In the genomic region with DNA sequence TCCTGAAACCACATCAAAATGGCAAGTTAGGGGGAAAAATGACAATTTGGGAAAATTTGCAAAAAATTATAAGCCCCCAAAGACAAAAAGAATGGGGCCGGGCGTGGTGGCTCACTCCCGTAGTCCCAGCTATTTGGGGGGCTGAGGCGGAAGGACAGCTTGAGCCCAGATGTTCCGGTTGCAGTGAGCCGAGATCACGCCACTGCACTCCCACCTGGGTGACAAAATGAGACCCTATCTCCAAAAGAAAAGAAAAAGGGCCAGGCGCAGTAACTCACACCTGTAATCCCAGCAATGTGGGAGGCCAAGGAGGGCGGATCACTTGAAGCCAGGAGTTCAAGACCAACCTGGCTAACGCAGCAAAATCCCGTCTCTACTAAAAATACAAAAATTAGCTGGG, we compare ENCODE assay signal across 15 cellular contexts. TPM values are rescaled to one million over a fixed set of nuclear protein-coding genes. Genes with fewer than 3 reads are reported as not detected.
A peak's percentile ranks its signal among the peaks of the same experiment; 100 is the strongest.
DNase-seq lines count a peak whose midpoint lies in the region; ATAC-seq and TF ChIP-seq lines count a peak whose summit lies in the region.
"Had no signal": no experiment of that assay in that cellular context is flagged by ENCODE, and none has a peak within 500 bp of the region (broad histone marks: within the 10 kb centered on the region; RNA-seq: fewer than 3 reads in every experiment).

No MANE protein-coding gene starts in this region.

- 90% methylated on average over 11 of the region's 11 CpGs for WGBS in right cardiac atrium

- H3K27ac Mint-ChIP-seq in activated naive CD8-positive, alpha-beta T cell = no peak overlapping the region
- no peak overlapping the region for H3K27ac Mint-ChIP-seq in activated naive CD8-positive, alpha-beta T cell treated with anti-CD3 and anti-CD28 coated beads for 36 hours
- no peak overlapping the region for H3K27ac Mint-ChIP-seq in brain
- H3K27ac Mint-ChIP-seq in natural killer cell treated with Interleukin-12 subunit alpha and Interleukin-12 subunit beta and Interleukin-15 and Interleukin-18, amount 100 ng/mL, for 72 hours = no peak overlapping the region
- H3K27ac Mint-ChIP-seq in stimulated activated effector memory CD8-positive, alpha-beta T cell treated with anti-CD3 and anti-CD28 coated beads, Interleukin-12 subunit alpha, Interleukin-12 subunit beta, amount 100 ng/mL, for 72 hours = no peak overlapping the region
- H3K27ac Mint-ChIP-seq: GM23338 had no signal

- peaks cover 19% of the 10 kb centered on the region for H3K36me3 Mint-ChIP-seq in activated naive CD8-positive, alpha-beta T cell
- H3K36me3 Mint-ChIP-seq in activated naive CD8-positive, alpha-beta T cell treated with anti-CD3 and anti-CD28 coated beads for 36 hours = peaks cover 30% of the 10 kb centered on the region
- no peaks in the 10 kb centered on the region for H3K36me3 Mint-ChIP-seq in brain
- no peaks in the 10 kb centered on the region for H3K36me3 Mint-ChIP-seq in natural killer cell treated with Interleukin-12 subunit alpha and Interleukin-12 subunit beta and Interleukin-15 and Interleukin-18, amount 100 ng/mL, for 72 hours
- H3K36me3 Mint-ChIP-seq in stimulated activated effector memory CD8-positive, alpha-beta T cell treated with anti-CD3 and anti-CD28 coated beads, Interleukin-12 subunit alpha, Interleukin-12 subunit beta, amount 100 ng/mL, for 72 hours = peaks cover 39% of the 10 kb centered on the region

- no peak overlapping the region for H3K27ac ChIP-seq in right cardiac atrium (ENCODE audit: low read length)
- H3K27ac ChIP-seq: HL-60 had no signal

- H3K27me3 Mint-ChIP-seq in activated naive CD8-positive, alpha-beta T cell = no peaks in the 10 kb centered on the region
- H3K27me3 Mint-ChIP-seq in activated naive CD8-positive, alpha-beta T cell treated with anti-CD3 and anti-CD28 coated beads for 36 hours = no peaks in the 10 kb centered on the region
- peaks cover 21% of the 10 kb centered on the region for H3K27me3 Mint-ChIP-seq in brain
- peaks cover 0 to 6% of the 10 kb centered on the region in 2 donors for H3K27me3 Mint-ChIP-seq in natural killer cell treated with Interleukin-12 subunit alpha and Interleukin-12 subunit beta and Interleukin-15 and Interleukin-18, amount 100 ng/mL, for 72 hours

- no peaks in the 10 kb centered on the region for H3K9me3 ChIP-seq in right cardiac atrium (ENCODE audit: control insufficient read depth, low read length)

- H3K4me1 Mint-ChIP-seq in activated naive CD8-positive, alpha-beta T cell (ENCODE audit: low read depth) = peaks cover 35% of the 10 kb centered on the region
- peaks cover 29% of the 10 kb centered on the region for H3K4me1 Mint-ChIP-seq in activated naive CD8-positive, alpha-beta T cell treated with anti-CD3 and anti-CD28 coated beads for 36 hours
- peaks cover 27% of the 10 kb centered on the region for H3K4me1 Mint-ChIP-seq in brain
- H3K4me1 Mint-ChIP-seq in natural killer cell treated with Interleukin-12 subunit alpha and Interleukin-12 subunit beta and Interleukin-15 and Interleukin-18, amount 100 ng/mL, for 72 hours (ENCODE audit: low read depth in 2 of 2) = peaks cover 29 to 33% of the 10 kb centered on the region in 2 donors
- H3K4me1 Mint-ChIP-seq in stimulated activated effector memory CD8-positive, alpha-beta T cell treated with anti-CD3 and anti-CD28 coated beads, Interleukin-12 subunit alpha, Interleukin-12 subunit beta, amount 100 ng/mL, for 72 hours = peaks cover 37% of the 10 kb centered on the region

- intact Hi-C loops in right cardiac atrium (cut with DNase I) = no loop called here

- no peak for TF ChIP-seq CTCF in brain (conservative IDR thresholded peaks at IDR 0.05)

- H3K4me1 ChIP-seq in right cardiac atrium (ENCODE audit: control insufficient read depth, insufficient read depth, low read length) = no peaks in the 10 kb centered on the region

- no peak overlapping the region for H3K4me3 ChIP-seq in right cardiac atrium (ENCODE audit: low read length)
- H3K4me3 ChIP-seq: GM23338 had no signal

- H3K4me3 Mint-ChIP-seq in activated naive CD8-positive, alpha-beta T cell = peak overlapping the region; percentile 18
- no peak overlapping the region for H3K4me3 Mint-ChIP-seq in activated naive CD8-positive, alpha-beta T cell treated with anti-CD3 and anti-CD28 coated beads for 36 hours
- peak overlapping the region in 4 of 5 experiments; percentile 72 to 87 (median 86) for H3K4me3 Mint-ChIP-seq in brain
- peak overlapping the region; percentile 85 for H3K4me3 Mint-ChIP-seq in natural killer cell treated with Interleukin-12 subunit alpha and Interleukin-12 subunit beta and Interleukin-15 and Interleukin-18, amount 100 ng/mL, for 72 hours
- no peak overlapping the region for H3K4me3 Mint-ChIP-seq in stimulated activated effector memory CD8-positive, alpha-beta T cell treated with anti-CD3 and anti-CD28 coated beads, Interleukin-12 subunit alpha, Interleukin-12 subunit beta, amount 100 ng/mL, for 72 hours
- H3K4me3 Mint-ChIP-seq: GM23338 had no signal

- no peak for ATAC-seq in natural killer cell treated with Interleukin-12 subunit alpha and Interleukin-12 subunit beta and Interleukin-15 and Interleukin-18, amount 100 ng/mL, for 72 hours
- ATAC-seq in right cardiac atrium (no peak), GM19467 (IDR thresholded peaks at IDR 0.05; ENCODE audit: unreplicated experiment) (no peak)
- no peak for ATAC-seq in stimulated activated effector memory CD8-positive, alpha-beta T cell treated with anti-CD3 and anti-CD28 coated beads, Interleukin-12 subunit alpha, Interleukin-12 subunit beta, amount 100 ng/mL, for 72 hours
- ATAC-seq: GM23338 had no signal

- no peaks in the 10 kb centered on the region for H3K9me3 Mint-ChIP-seq in activated naive CD8-positive, alpha-beta T cell (ENCODE audit: low read depth)
- H3K9me3 Mint-ChIP-seq in activated naive CD8-positive, alpha-beta T cell treated with anti-CD3 and anti-CD28 coated beads for 36 hours = peaks cover 1% of the 10 kb centered on the region
- H3K9me3 Mint-ChIP-seq in brain = peaks cover 0 to 4% (median 0%) of the 10 kb centered on the region in 5 experiments
- H3K9me3 Mint-ChIP-seq in natural killer cell treated with Interleukin-12 subunit alpha and Interleukin-12 subunit beta and Interleukin-15 and Interleukin-18, amount 100 ng/mL, for 72 hours = no peaks in the 10 kb centered on the region
- H3K9me3 Mint-ChIP-seq in stimulated activated effector memory CD8-positive, alpha-beta T cell treated with anti-CD3 and anti-CD28 coated beads, Interleukin-12 subunit alpha, Interleukin-12 subunit beta, amount 100 ng/mL, for 72 hours = no peaks in the 10 kb centered on the region

- DNase-seq in activated naive CD8-positive, alpha-beta T cell treated with anti-CD3 and anti-CD28 coated beads for 36 hours = no peak
- DNase-seq in natural killer cell treated with Interleukin-12 subunit alpha and Interleukin-12 subunit beta and Interleukin-15 and Interleukin-18, amount 100 ng/mL, for 72 hours (ENCODE audit: low spot score) = no peak
- no peak for DNase-seq in right cardiac atrium
- DNase-seq in stimulated activated effector memory CD8-positive, alpha-beta T cell treated with anti-CD3 and anti-CD28 coated beads, Interleukin-12 subunit alpha, Interleukin-12 subunit beta, amount 100 ng/mL, for 72 hours (ENCODE audit: low spot score in 2 of 2) = no peak
- no peak for DNase-seq in HT-29 (ENCODE audit: low spot score)
- DNase-seq: C1 segment of cervical spinal cord; CD4-positive, alpha-beta memory T cell; DND-41; GDM1; H7 had no signal

- H3K27me3 ChIP-seq in right cardiac atrium (ENCODE audit: control insufficient read depth, insufficient read depth) = no peaks in the 10 kb centered on the region

RNA-seq across cellular contexts. Expression of a gene that starts 2.0 kb away (rescaled TPM):
- total RNA-seq in activated naive CD8-positive, alpha-beta T cell treated with anti-CD3 and anti-CD28 coated beads for 36 hours = 10 to 100 TPM; 34.8 to 35.7 TPM
- polyA plus RNA-seq in brain (ENCODE audit: insufficient read depth, low read depth, low replicate concordance) = 42.2 TPM
- 10 to 100 TPM; 24.1 to 36.8 TPM for total RNA-seq in natural killer cell treated with Interleukin-12 subunit alpha and Interleukin-12 subunit beta and Interleukin-15 and Interleukin-18, amount 100 ng/mL, for 72 hours
- 1 to 10 TPM; 3.6 to 9.0 (median 6.1) TPM for total RNA-seq in right cardiac atrium
- 4.7 TPM for polyA plus RNA-seq in right cardiac atrium
- total RNA-seq in HT-29 (2014; rRNA removed; shearing (Covaris generic)) = 11.5 and 23.0 TPM in 2 replicates

RNA-seq across cellular contexts. Expression of a gene that starts 20.6 kb away (rescaled TPM):
- total RNA-seq in activated naive CD8-positive, alpha-beta T cell treated with anti-CD3 and anti-CD28 coated beads for 36 hours = 100 to 1,000 TPM; 311 to 312 TPM
- polyA plus RNA-seq in brain (ENCODE audit: insufficient read depth, low read depth, low replicate concordance) (133 TPM), right cardiac atrium (180 TPM)
- 100 to 1,000 TPM; 200 to 217 TPM for total RNA-seq in natural killer cell treated with Interleukin-12 subunit alpha and Interleukin-12 subunit beta and Interleukin-15 and Interleukin-18, amount 100 ng/mL, for 72 hours
- 100 to 1,000 TPM; 192 to 233 (median 213) TPM for total RNA-seq in right cardiac atrium
- total RNA-seq in HT-29 (2014; rRNA removed; shearing (Covaris generic)) = 144 and 147 TPM in 2 replicates

RNA-seq across cellular contexts. Expression of a gene that starts 20.6 kb away (rescaled TPM):
- total RNA-seq in activated naive CD8-positive, alpha-beta T cell treated with anti-CD3 and anti-CD28 coated beads for 36 hours = 10 to 100 TPM; 23.7 to 26.6 TPM
- 14.5 TPM for polyA plus RNA-seq in brain (ENCODE audit: insufficient read depth, low read depth, low replicate concordance)
- 10 to 100 TPM; 24.6 to 26.3 TPM for total RNA-seq in natural killer cell treated with Interleukin-12 subunit alpha and Interleukin-12 subunit beta and Interleukin-15 and Interleukin-18, amount 100 ng/mL, for 72 hours
- 10 to 100 TPM; 14.2 to 19.5 (median 17.1) TPM for total RNA-seq in right cardiac atrium
- 17.2 TPM for polyA plus RNA-seq in right cardiac atrium
- 9.6 and 11.0 TPM in 2 replicates for total RNA-seq in HT-29 (2014; rRNA removed; shearing (Covaris generic))

RNA-seq across cellular contexts. Expression of a gene that starts 21.4 kb away (rescaled TPM):
- total RNA-seq in activated naive CD8-positive, alpha-beta T cell treated with anti-CD3 and anti-CD28 coated beads for 36 hours = 100 to 1,000 TPM; 167 to 171 TPM
- polyA plus RNA-seq in brain (ENCODE audit: insufficient read depth, low read depth, low replicate concordance) (69.2 TPM), right cardiac atrium (5.7 TPM)
- 100 to 1,000 TPM in 1 of 2 donors, 10 to 100 TPM in 1; 73.4 to 131 TPM for total RNA-seq in natural killer cell treated with Interleukin-12 subunit alpha and Interleukin-12 subunit beta and Interleukin-15 and Interleukin-18, amount 100 ng/mL, for 72 hours
- 10 to 100 TPM; 13.5 to 16.8 (median 14.6) TPM for total RNA-seq in right cardiac atrium
- 115 and 141 TPM in 2 replicates for total RNA-seq in HT-29 (2014; rRNA removed; shearing (Covaris generic))

RNA-seq across cellular contexts. Expression of a gene that starts 27.7 kb away (rescaled TPM):
- total RNA-seq in activated naive CD8-positive, alpha-beta T cell treated with anti-CD3 and anti-CD28 coated beads for 36 hours = 100 to 1,000 TPM; 175 to 181 TPM
- polyA plus RNA-seq in brain (ENCODE audit: insufficient read depth, low read depth, low replicate concordance) (0.34 TPM), right cardiac atrium (0.27 TPM)
- total RNA-seq in natural killer cell treated with Interleukin-12 subunit alpha and Interleukin-12 subunit beta and Interleukin-15 and Interleukin-18, amount 100 ng/mL, for 72 hours = 1 to 10 TPM; 2.1 to 2.2 TPM
- under 1 TPM in 3 of 4 donors, not detected in 1; 0.29 to 0.80 (median 0.33) TPM for total RNA-seq in right cardiac atrium
- total RNA-seq in HT-29 (2014; rRNA removed; shearing (Covaris generic)) = 0.23 TPM in 1 of 2 replicates, not detected in the other
- total RNA-seq: GM23338, H7 had no signal

Comparison
In these comparisons a context has a peak if more than half of its experiments do, and no peak if none do; other contexts are left out.
1. H3K4me3 Mint-ChIP-seq: peak in activated naive CD8-positive, alpha-beta T cell (single experiment), brain (4 of 5) and natural killer cell treated with Interleukin-12 subunit alpha and Interleukin-12 subunit beta and Interleukin-15 and Interleukin-18, amount 100 ng/mL, for 72 hours (single experiment); none in activated naive CD8-positive, alpha-beta T cell treated with anti-CD3 and anti-CD28 coated beads for 36 hours (single experiment) and stimulated activated effector memory CD8-positive, alpha-beta T cell treated with anti-CD3 and anti-CD28 coated beads, Interleukin-12 subunit alpha, Interleukin-12 subunit beta, amount 100 ng/mL, for 72 hours (single experiment).